16 cellular contexts compared by ENCODE assay signal in genomic region chr12:58893421-58893986, GRCh38. TPM values are rescaled to one million over a fixed set of nuclear protein-coding genes. Genes with fewer than 3 reads are reported as not detected.
DNase-seq lines count a peak whose midpoint lies in the region; ATAC-seq and TF ChIP-seq lines count a peak whose summit lies in the region.
"Had no signal": no experiment of that assay in that cellular context is flagged by ENCODE, and none has a peak within 500 bp of the region (broad histone marks: within the 10 kb centered on the region; RNA-seq: fewer than 3 reads in every experiment).

No MANE protein-coding gene starts in this region.

- H3K27me3 ChIP-seq in IMR-90 (ENCODE audit: control insufficient read depth, insufficient read depth, low read length) (no peaks in the 10 kb centered on the region), thyroid gland (no peaks in the 10 kb centered on the region)

- BruUV-seq in IMR-90 (replicated peaks; lab: Mats Ljungman, UMichigan), result no TSS peak

- no peak overlapping the region for H3K18ac ChIP-seq in IMR-90 (ENCODE audit: low read depth, low read length)

- H4K20me1 ChIP-seq in IMR-90 (ENCODE audit: insufficient read depth, low read length), result peaks cover 47% of the 10 kb centered on the region

- H3K4ac ChIP-seq in IMR-90 (ENCODE audit: low read depth, low read length), result no peak overlapping the region

- peaks cover 9% of the 10 kb centered on the region; the same call in 1 of the 2 replicates for H3K9me1 ChIP-seq in IMR-90 (ENCODE audit: insufficient read depth, low read length)

- intact Hi-C loops in IMR-90 (cut with micrococcal nuclease) (no loop called here), thyroid gland (cut with DNase I) (no loop called here)

- TF ChIP-seq CTCF in IMR-90 (conservative IDR thresholded peaks at IDR 0.05; ENCODE audit: low read depth, low read length) (no peak), choroid plexus epithelial cell (conservative IDR thresholded peaks at IDR 0.05; ENCODE audit: low read depth, low read length) (no peak), thyroid gland (IDR thresholded peaks at IDR 0.05) (no peak), omental fat pad (IDR thresholded peaks at IDR 0.05) (no peak)

- no peak overlapping the region for H2AFZ ChIP-seq in IMR-90 (replicated peaks; ENCODE audit: low read length, poor library complexity)

- H4K91ac ChIP-seq in IMR-90 (ENCODE audit: insufficient read depth, low read depth, low read length), result no peak overlapping the region

- H3K4me3 ChIP-seq in IMR-90 (ENCODE audit: insufficient read depth, low read depth, low read length) (no peak overlapping the region), choroid plexus epithelial cell (ENCODE audit: low read depth, low read length) (no peak overlapping the region), thyroid gland (replicated peaks in 1 of 3) (no peak overlapping the region)

- TF ChIP-seq RAD21 in IMR-90 (IDR thresholded peaks at IDR 0.05; ENCODE audit: low read length), result no peak

- DNase-seq in IMR-90 (peak; percentile 61), choroid plexus epithelial cell (ENCODE audit: low read depth) (peak; percentile 63), iris pigment epithelial cell (ENCODE audit: low read depth) (peak; percentile 63), thyroid gland (no peak), DMS 273 (lab: John Stamatoyannopoulos, UW; ENCODE audit: unreplicated experiment) (no peak), NCI-H524 (lab: John Stamatoyannopoulos, UW) (no peak), omental fat pad (ENCODE audit: low spot score) (no peak)
- DNase-seq: activated CD4-positive, alpha-beta memory T cell treated with anti-CD3 and anti-CD28 coated beads, Interleukin-2, amount 10 ng/mL, durations not matched to agents 7 days and 5 days; activated T-cell treated with anti-CD3 and anti-CD28 coated beads, Interleukin-2, amount 50 U/mL, for 48 hours; H9; KG1; kidney glomerular epithelial cell; NCI-H1105; NCI-H510A treated with DMSO at 0.1 percent for 48 hours; SIG-M5; stimulated activated naive CD4-positive, alpha-beta T cell had no signal

- no peak overlapping the region for H2BK15ac ChIP-seq in IMR-90 (ENCODE audit: low read depth, low read length)

- H3K36me3 ChIP-seq in IMR-90 (ENCODE audit: control insufficient read depth, insufficient read depth, low read length) (peaks cover 18% of the 10 kb centered on the region), thyroid gland (peaks cover 0 to 3% of the 10 kb centered on the region in 2 donors)

- H2BK5ac ChIP-seq in IMR-90 (ENCODE audit: low read depth, low read length, poor library complexity, severe bottlenecking), result no peak overlapping the region

- CTCF ChIA-PET in IMR-90 (lab: Yijun Ruan, JAX), result interaction anchor here (1.1 kb wide), 1 partner anchor 36 kb away, joined by 3 read pairs; no protein-coding TSS in a partner anchor

- H3K4me2 ChIP-seq in IMR-90 (ENCODE audit: low read depth, low read length), result no peak overlapping the region; the same call in 1 of the 2 replicates

- H2AK5ac ChIP-seq in IMR-90 (ENCODE audit: low read depth, low read length), result no peak overlapping the region

- POLR2A ChIA-PET in IMR-90 (lab: Charles Lee; ENCODE audit: unreplicated experiment), result no interaction called here

- no peak overlapping the region for H3K9ac ChIP-seq in IMR-90 (ENCODE audit: low read depth, low read length)

- H4K5ac ChIP-seq in IMR-90 (ENCODE audit: low read depth, low read length), result no peak overlapping the region

- H3K9me3 ChIP-seq in IMR-90 (ENCODE audit: control insufficient read depth, insufficient read depth, low read length) (no peaks in the 10 kb centered on the region), thyroid gland (no peaks in the 10 kb centered on the region)

- no peak overlapping the region for H2BK120ac ChIP-seq in IMR-90 (ENCODE audit: low read depth, low read length)

- H3K79me1 ChIP-seq in IMR-90 (ENCODE audit: low read depth in 1 of 2, low read length in 2 of 2), result peaks cover 31 to 51% of the 10 kb centered on the region in 2 experiments

- dilution Hi-C loops in IMR-90 (cut with HindIII; ENCODE audit: low sequenced_read_pairs, unreplicated experiment), result no loop called here

- no peak overlapping the region for H3K27ac ChIP-seq in IMR-90 (ENCODE audit: insufficient read depth, low read length)
- H3K27ac ChIP-seq in thyroid gland, result peak overlapping the region; percentile 28 to 92 (median 72)

- in situ Hi-C loops in IMR-90 (cut with MboI; ENCODE audit: low sequenced_read_pairs), result loop anchor here (25.0 kb wide), 1 partner anchor 906 kb away; no protein-coding TSS in a partner anchor

- H3K4me1 ChIP-seq in IMR-90 (ENCODE audit: control insufficient read depth, insufficient read depth, low read length), result peaks cover 5% of the 10 kb centered on the region
- H3K4me1 ChIP-seq in thyroid gland, result peaks cover 70 to 71% of the 10 kb centered on the region in 2 donors

- no peak overlapping the region for H3K23ac ChIP-seq in IMR-90 (ENCODE audit: low read depth, low read length)

- H3K56ac ChIP-seq in IMR-90 (ENCODE audit: extremely low read depth, insufficient read depth, low read length), result no peak overlapping the region

- TF ChIP-seq POLR2A in IMR-90 (IDR thresholded peaks at IDR 0.05; ENCODE audit: low read depth, low read length) (no peak), thyroid gland (IDR thresholded peaks at IDR 0.05) (no peak)

- H2AK9ac ChIP-seq in IMR-90 (replicated peaks; ENCODE audit: low read depth, low read length, poor library complexity), result no peak overlapping the region

- no peak overlapping the region for H3K14ac ChIP-seq in IMR-90 (replicated peaks; ENCODE audit: low read depth, low read length)

- no peak overlapping the region; a peak in 1 of 4 replicates for H4K8ac ChIP-seq in IMR-90 (ENCODE audit: low read depth in 2 of 2, low read length in 2 of 2)

- no CpG with 5 or more reads among the region's 4 CpGs for WGBS in IMR-90 (ENCODE audit: extremely low coverage in 2 of 2, insufficient read length in 1 of 2), 2 experiments
- WGBS in thyroid gland, 2 donors, result 80 to 85% methylated on average over 4 of the region's 4 CpGs

- H2BK20ac ChIP-seq in IMR-90 (ENCODE audit: low read depth, low read length), result no peak overlapping the region

- peak; percentile 73 for ATAC-seq in IMR-90 (ENCODE audit: low read depth)
- no peak for ATAC-seq in omental fat pad (ENCODE audit: low FRiP score)

TF ChIP-seq in IMR-90, 13 proteins besides CTCF, POLR2A, EP300 and RAD21:
- TF ChIP-seq, protein P1, sequence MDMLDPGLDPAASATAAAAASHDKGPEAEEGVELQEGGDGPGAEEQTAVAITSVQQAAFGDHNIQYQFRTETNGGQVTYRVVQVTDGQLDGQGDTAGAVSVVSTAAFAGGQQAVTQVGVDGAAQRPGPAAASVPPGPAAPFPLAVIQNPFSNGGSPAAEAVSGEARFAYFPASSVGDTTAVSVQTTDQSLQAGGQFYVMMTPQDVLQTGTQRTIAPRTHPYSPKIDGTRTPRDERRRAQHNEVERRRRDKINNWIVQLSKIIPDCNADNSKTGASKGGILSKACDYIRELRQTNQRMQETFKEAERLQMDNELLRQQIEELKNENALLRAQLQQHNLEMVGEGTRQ (IDR thresholded peaks at IDR 0.05; ENCODE audit: low read depth, low read length), result no peak
- TF ChIP-seq MAFK (IDR thresholded peaks at IDR 0.05; ENCODE audit: low read depth, low read length), result no peak
- TF ChIP-seq NFE2L2 (IDR thresholded peaks at IDR 0.05; ENCODE audit: low read depth, low read length), result no peak
- TF ChIP-seq RFX5 (IDR thresholded peaks at IDR 0.05; ENCODE audit: low read depth, low read length), result no peak
- TF ChIP-seq SMC3 (IDR thresholded peaks at IDR 0.05; ENCODE audit: low read depth, low read length), result no peak
- TF ChIP-seq MAZ (IDR thresholded peaks at IDR 0.05; ENCODE audit: borderline replicate concordance, low read depth, low read length), result no peak
- TF ChIP-seq MXI1 (IDR thresholded peaks at IDR 0.05; ENCODE audit: borderline replicate concordance, low read depth, low read length), result no peak
- TF ChIP-seq CEBPB (IDR thresholded peaks at IDR 0.05; ENCODE audit: low read depth, low read length), result no peak
- TF ChIP-seq, protein P2, sequence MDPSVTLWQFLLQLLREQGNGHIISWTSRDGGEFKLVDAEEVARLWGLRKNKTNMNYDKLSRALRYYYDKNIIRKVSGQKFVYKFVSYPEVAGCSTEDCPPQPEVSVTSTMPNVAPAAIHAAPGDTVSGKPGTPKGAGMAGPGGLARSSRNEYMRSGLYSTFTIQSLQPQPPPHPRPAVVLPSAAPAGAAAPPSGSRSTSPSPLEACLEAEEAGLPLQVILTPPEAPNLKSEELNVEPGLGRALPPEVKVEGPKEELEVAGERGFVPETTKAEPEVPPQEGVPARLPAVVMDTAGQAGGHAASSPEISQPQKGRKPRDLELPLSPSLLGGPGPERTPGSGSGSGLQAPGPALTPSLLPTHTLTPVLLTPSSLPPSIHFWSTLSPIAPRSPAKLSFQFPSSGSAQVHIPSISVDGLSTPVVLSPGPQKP (IDR thresholded peaks at IDR 0.05; ENCODE audit: borderline replicate concordance, low read depth, low read length), result no peak
- TF ChIP-seq CHD1 (IDR thresholded peaks at IDR 0.05; ENCODE audit: low read depth, low read length), result no peak
- no peak for TF ChIP-seq RCOR1 (IDR thresholded peaks at IDR 0.05; ENCODE audit: insufficient replicate concordance, low read length)
- no peak for TF ChIP-seq BHLHE40 (IDR thresholded peaks at IDR 0.05; ENCODE audit: low read depth, low read length)
- TF ChIP-seq FOS (IDR thresholded peaks at IDR 0.05; ENCODE audit: low read depth, low read length), result no peak
TF ChIP-seq in IMR-90: peak in this region for 0.

RNA-seq across cellular contexts. Expression of gene LRIG3, which starts 26.8 kb away (rescaled TPM):
- 63.9 and 71.2 TPM in 2 replicates for total RNA-seq in IMR-90 (2012; rRNA removed)
- 23.6 and 26.4 TPM in 2 replicates for polyA plus RNA-seq in IMR-90 (2012; rRNA removed)
- polyA plus RNA-seq in IMR-90 (2012; cell fraction: cytosol; rRNA removed), result 17.8 and 17.9 TPM in 2 replicates
- polyA plus RNA-seq in IMR-90 (2012; cell fraction: nucleus; rRNA removed; ENCODE audit: low replicate concordance), result 42.5 and 141 TPM in 2 replicates
- total RNA-seq in thyroid gland, result 100 to 1,000 TPM; 163 to 222 (median 193) TPM
- total RNA-seq in omental fat pad, result 10 to 100 TPM; 22.6 to 69.8 (median 31.4) TPM

Comparison
In these comparisons a context has a peak if more than half of its experiments do, and no peak if none do; other contexts are left out.
1. DNase-seq: peak in IMR-90 (single experiment), choroid plexus epithelial cell (single experiment) and iris pigment epithelial cell (single experiment); none in thyroid gland (0 of 2), DMS 273 (single experiment), NCI-H524 (0 of 2) and omental fat pad (single experiment).